Comparison of ENCODE assay signal across 3 cellular contexts in the genomic region with DNA sequence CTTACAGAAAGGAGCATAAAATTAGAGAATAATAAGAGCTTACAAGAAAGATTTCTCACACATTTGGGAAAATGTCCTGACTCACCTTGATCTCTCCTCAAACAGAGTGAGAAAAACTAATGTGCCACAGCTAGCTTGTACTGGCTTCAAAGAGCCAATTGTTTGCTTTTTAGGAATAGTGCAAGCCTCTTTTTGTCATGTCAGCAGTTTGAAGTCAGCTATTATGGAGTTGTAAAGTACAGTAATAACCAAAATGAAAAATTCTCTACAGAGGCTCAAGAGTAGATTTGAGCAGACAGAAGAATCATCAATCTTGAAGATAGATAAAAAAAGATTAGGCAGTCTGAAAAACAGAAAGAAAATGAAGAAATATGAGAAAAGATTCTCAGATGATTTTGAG.
TF ChIP-seq lines count a peak whose summit lies in the region.

No MANE protein-coding gene starts in this region.

TF ChIP-seq in A549, 52 proteins besides CTCF, POLR2A, EP300 and RAD21:
- peak; percentile 94 for TF ChIP-seq MAFK (IDR thresholded peaks at IDR 0.05; ENCODE audit: partially characterized antibody)
- TF ChIP-seq MAZ (IDR thresholded peaks at IDR 0.05; ENCODE audit: borderline replicate concordance, low read depth, low read length), result no peak

TF ChIP-seq in IMR-90, 13 proteins besides CTCF, POLR2A, EP300 and RAD21:
- TF ChIP-seq BHLHE40 (IDR thresholded peaks at IDR 0.05; ENCODE audit: low read depth, low read length) (no peak), CEBPB (IDR thresholded peaks at IDR 0.05; ENCODE audit: low read depth, low read length) (no peak), MAFK (IDR thresholded peaks at IDR 0.05; ENCODE audit: low read depth, low read length) (peak; percentile 98)

TF ChIP-seq in H1, 55 proteins besides CTCF, POLR2A, EP300 and RAD21:
- TF ChIP-seq JUN (IDR thresholded peaks at IDR 0.05; ENCODE audit: low read depth, low read length) (no peak), TEAD4 (IDR thresholded peaks at IDR 0.05; ENCODE audit: low read depth, low read length) (no peak), SP1 (IDR thresholded peaks at IDR 0.05; ENCODE audit: low read depth, low read length) (no peak), MAFK (IDR thresholded peaks at IDR 0.05; ENCODE audit: low read depth, low read length) (peak; percentile 94), BRCA1 (IDR thresholded peaks at IDR 0.05; ENCODE audit: low read depth, low read length) (no peak), PHF8 (conservative IDR thresholded peaks at IDR 0.05; ENCODE audit: low read depth, low read length) (no peak)
